In the genomic region with DNA sequence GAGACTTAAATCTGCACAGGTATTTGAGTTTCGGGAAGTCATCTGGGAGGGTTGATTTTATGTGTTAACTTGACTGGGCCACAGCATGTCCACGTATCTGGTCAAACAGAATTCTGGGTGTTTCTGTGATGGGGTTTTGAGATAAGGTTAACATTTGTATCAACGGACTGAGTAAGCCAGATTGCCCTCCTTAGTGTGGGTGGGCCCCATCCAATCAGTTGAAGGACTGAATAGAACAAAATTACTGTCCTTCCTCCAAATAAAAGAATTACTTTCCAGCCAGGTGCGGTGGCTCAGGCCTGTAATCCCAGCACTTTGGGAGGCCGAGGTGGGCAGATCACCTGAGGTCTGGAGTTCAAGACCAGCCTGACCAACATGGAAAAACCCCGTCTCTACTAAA, we compare ENCODE assay signal across 30 cellular contexts.
DNase-seq lines count a peak whose midpoint lies in the region; ATAC-seq, FAIRE-seq and TF ChIP-seq lines count a peak whose summit lies in the region.
"Had no signal": no experiment of that assay in that cellular context is flagged by ENCODE, and none has a peak within 500 bp of the region (broad histone marks: within the 10 kb centered on the region; RNA-seq: fewer than 3 reads in every experiment).

No MANE protein-coding gene starts in this region.

- intact Hi-C loops in K562 (cut with micrococcal nuclease), result no loop called here

- DNase-seq in K562 (ENCODE audit: extremely low read depth in 1 of 4, low spot score in 3 of 4) (no peak), DMS79 (lab: John Stamatoyannopoulos, UW) (no peak), HAP-1 (ENCODE audit: low spot score in 2 of 2) (no peak)
- DNase-seq: 8988T; ACHN; AML-193; BE2C; C1 segment of cervical spinal cord; Caco-2; Calu3; CD4-positive, alpha-beta memory T cell; CD4-positive, alpha-beta T cell; CD4-positive, CD25-positive, alpha-beta regulatory T cell; CD8-positive, alpha-beta memory T cell; CD8-positive, alpha-beta T cell; COR-L47; DMS 273 treated with DMSO at 0.1 percent for 48 hours; DMS153; DMS53; DMS79 treated with DMSO at 0.1 percent for 48 hours; DND-41; EL had no signal

- H3K9me3 ChIP-seq in HEK293 (ENCODE audit: control insufficient read depth, insufficient read depth, low read depth, low read length), result no peaks in the 10 kb centered on the region
- H3K9me3 ChIP-seq in K562 (replicated peaks; ENCODE audit: control insufficient read depth, insufficient read depth, low read depth, low read length), result no peaks in the 10 kb centered on the region
- H3K9me3 ChIP-seq in HAP-1, result no peaks in the 10 kb centered on the region
- H3K9me3 ChIP-seq: A549, BE2C, Caco-2 had no signal

- FAIRE-seq in K562 (lab: Jason Lieb, UNC), result no peak
- FAIRE-seq: A204.1, A549, D721Med had no signal

- H3K9ac ChIP-seq in K562 (ENCODE audit: insufficient read depth in 1 of 2, low read depth in 2 of 2, low read length in 2 of 2), result no peak overlapping the region
- H3K9ac ChIP-seq: BLaER1; BLaER1 treated with 17β-estradiol and CSF1 and Interleukin-3, amounts not matched to agents 10 nM and 100 nM had no signal

- H3K4me2 ChIP-seq in K562 (ENCODE audit: insufficient read depth, low read length), result no peak overlapping the region
- H3K4me2 ChIP-seq: A549, BLaER1 had no signal

- WGBS in K562 (ENCODE audit: insufficient coverage, low coverage, missing lambda C conversion rate), result 38% methylated on average over 3 of the region's 6 CpGs

- H3K79me2 ChIP-seq in K562 (ENCODE audit: control insufficient read depth, insufficient read depth, low read length), result no peaks in the 10 kb centered on the region

- no peak for TF ChIP-seq EP300 in K562 (IDR thresholded peaks at IDR 0.05; ENCODE audit: low read length)

- H4K20me1 ChIP-seq in K562 (replicated peaks; ENCODE audit: control insufficient read depth, insufficient read depth, low read length), result no peaks in the 10 kb centered on the region
- H4K20me1 ChIP-seq: BLaER1; BLaER1 treated with 17β-estradiol and CSF1 and Interleukin-3, amounts not matched to agents 10 nM and 100 nM had no signal

- no peak for TF ChIP-seq RAD21 in K562 (CRISPR knock-in tag; conservative IDR thresholded peaks at IDR 0.05 in 1 of 2, IDR thresholded peaks at IDR 0.05 in 1 of 2)

- no peak overlapping the region for H3K27ac ChIP-seq in HEK293 (ENCODE audit: extremely low read depth, low read depth, low read length)
- no peak overlapping the region for H3K27ac ChIP-seq in K562 (ENCODE audit: extremely low read depth, low read depth, low read length)
- H3K27ac ChIP-seq: 22Rv1; A549; BLaER1; BLaER1 treated with 17β-estradiol and CSF1 and Interleukin-3, amounts not matched to agents 10 nM and 100 nM; C4-2B had no signal

- H3K27me3 ChIP-seq in K562 (ENCODE audit: control insufficient read depth in 2 of 2, insufficient read depth in 2 of 2, low read length in 2 of 2) (no peaks in the 10 kb centered on the region), HAP-1 (ENCODE audit: low read depth) (no peaks in the 10 kb centered on the region)
- H3K27me3 ChIP-seq: BE2C; BLaER1; BLaER1 treated with 17β-estradiol and CSF1 and Interleukin-3, amounts not matched to agents 10 nM and 100 nM had no signal

- no TSS peak for BruUV-seq in K562 (replicated peaks; lab: Mats Ljungman, UMichigan)

- H3K36me3 ChIP-seq in HEK293 (ENCODE audit: control insufficient read depth in 2 of 2, insufficient read depth in 1 of 2, low read length in 2 of 2) (no peaks in the 10 kb centered on the region), K562 (ENCODE audit: control insufficient read depth, insufficient read depth, low read length) (no peaks in the 10 kb centered on the region), HAP-1 (replicated peaks) (no peaks in the 10 kb centered on the region)
- H3K36me3 ChIP-seq: BE2C; BLaER1; BLaER1 treated with 17β-estradiol and CSF1 and Interleukin-3, amounts not matched to agents 10 nM and 100 nM had no signal

- ATAC-seq in K562, result no peak
- ATAC-seq: A549; CD8-positive, alpha-beta T cell had no signal

- POLR2A ChIA-PET in HEK293 (lab: Yijun Ruan, JAX) (no interaction called here), K562 (lab: Yijun Ruan, JAX) (no interaction called here)

- H3K4me1 ChIP-seq in HEK293 (ENCODE audit: control insufficient read depth, insufficient read depth, low read length), result 0 out of 2 replicates have a peak, but pooled peaks cover 3% of the 10 kb centered on the region
- peaks cover 0 to 7% of the 10 kb centered on the region in 2 experiments; a peak in 2 of 5 replicates for H3K4me1 ChIP-seq in K562 (replicated peaks in 1 of 2; ENCODE audit: control insufficient read depth in 2 of 2, insufficient read depth in 2 of 2, low read length in 2 of 2)
- H3K4me1 ChIP-seq in HAP-1, result peaks cover 9% of the 10 kb centered on the region
- H3K4me1 ChIP-seq: A549, Caco-2 had no signal

- H3K4me3 ChIP-seq in HEK293 (ENCODE audit: low read depth, low read length) (no peak overlapping the region), K562 (no peak overlapping the region), HAP-1 (no peak overlapping the region)
- H3K4me3 ChIP-seq: A549; BLaER1; BLaER1 treated with 17β-estradiol and CSF1 and Interleukin-3, amounts not matched to agents 10 nM and 100 nM had no signal

- no peak for TF ChIP-seq CTCF in HEK293 (tag by site-specific recombination; IDR thresholded peaks at IDR 0.05)
- TF ChIP-seq CTCF in K562 (IDR thresholded peaks at IDR 0.05 in 2 of 3, conservative IDR thresholded peaks at IDR 0.05 in 1 of 3; ENCODE audit: insufficient read depth in 2 of 3, low read depth in 1 of 3, low read length in 3 of 3), result no peak

- TF ChIP-seq POLR2A in K562 (conservative IDR thresholded peaks at IDR 0.05), result no peak

- no peaks in the 10 kb centered on the region for H3K9me1 ChIP-seq in K562 (ENCODE audit: control insufficient read depth, insufficient read depth, low read length)

- in situ Hi-C loops in K562 (cut with MboI), result no loop called here
- in situ Hi-C loops in HAP-1 (cut with MboI; ENCODE audit: low sequenced_read_pairs), result no loop called here

- H2AFZ ChIP-seq in K562 (ENCODE audit: low read depth, low read length), result no peak overlapping the region

- CTCF ChIA-PET in HEK293 (lab: Yijun Ruan, JAX) (no interaction called here), K562 (lab: Yijun Ruan, JAX; ENCODE audit: low intra/inter-chr PET ratio) (no interaction called here)

TF ChIP-seq in HEK293, 187 proteins besides CTCF, POLR2A, EP300 and RAD21:
- TF ChIP-seq ZNF10 (tag by site-specific recombination; IDR thresholded peaks at IDR 0.05) (peak; percentile 96), ZNF513 (tag by site-specific recombination; IDR thresholded peaks at IDR 0.05) (no peak)
TF ChIP-seq in HEK293: peak in this region for 1.

TF ChIP-seq in K562, 482 proteins besides CTCF, POLR2A, EP300 and RAD21 (continues in another document):
- no peak for TF ChIP-seq MLX (CRISPR knock-in tag; conservative IDR thresholded peaks at IDR 0.05)
- peak; percentile 24; the same call in 1 of the 2 replicates for TF ChIP-seq CBFA2T3 (IDR thresholded peaks at IDR 0.05)
- TF ChIP-seq, protein P1, sequence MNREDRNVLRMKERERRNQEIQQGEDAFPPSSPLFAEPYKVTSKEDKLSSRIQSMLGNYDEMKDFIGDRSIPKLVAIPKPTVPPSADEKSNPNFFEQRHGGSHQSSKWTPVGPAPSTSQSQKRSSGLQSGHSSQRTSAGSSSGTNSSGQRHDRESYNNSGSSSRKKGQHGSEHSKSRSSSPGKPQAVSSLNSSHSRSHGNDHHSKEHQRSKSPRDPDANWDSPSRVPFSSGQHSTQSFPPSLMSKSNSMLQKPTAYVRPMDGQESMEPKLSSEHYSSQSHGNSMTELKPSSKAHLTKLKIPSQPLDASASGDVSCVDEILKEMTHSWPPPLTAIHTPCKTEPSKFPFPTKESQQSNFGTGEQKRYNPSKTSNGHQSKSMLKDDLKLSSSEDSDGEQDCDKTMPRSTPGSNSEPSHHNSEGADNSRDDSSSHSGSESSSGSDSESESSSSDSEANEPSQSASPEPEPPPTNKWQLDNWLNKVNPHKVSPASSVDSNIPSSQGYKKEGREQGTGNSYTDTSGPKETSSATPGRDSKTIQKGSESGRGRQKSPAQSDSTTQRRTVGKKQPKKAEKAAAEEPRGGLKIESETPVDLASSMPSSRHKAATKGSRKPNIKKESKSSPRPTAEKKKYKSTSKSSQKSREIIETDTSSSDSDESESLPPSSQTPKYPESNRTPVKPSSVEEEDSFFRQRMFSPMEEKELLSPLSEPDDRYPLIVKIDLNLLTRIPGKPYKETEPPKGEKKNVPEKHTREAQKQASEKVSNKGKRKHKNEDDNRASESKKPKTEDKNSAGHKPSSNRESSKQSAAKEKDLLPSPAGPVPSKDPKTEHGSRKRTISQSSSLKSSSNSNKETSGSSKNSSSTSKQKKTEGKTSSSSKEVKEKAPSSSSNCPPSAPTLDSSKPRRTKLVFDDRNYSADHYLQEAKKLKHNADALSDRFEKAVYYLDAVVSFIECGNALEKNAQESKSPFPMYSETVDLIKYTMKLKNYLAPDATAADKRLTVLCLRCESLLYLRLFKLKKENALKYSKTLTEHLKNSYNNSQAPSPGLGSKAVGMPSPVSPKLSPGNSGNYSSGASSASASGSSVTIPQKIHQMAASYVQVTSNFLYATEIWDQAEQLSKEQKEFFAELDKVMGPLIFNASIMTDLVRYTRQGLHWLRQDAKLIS (CRISPR knock-in tag; IDR thresholded peaks at IDR 0.05), result no peak
- peak; percentile 98 for TF ChIP-seq ZNF134 (CRISPR knock-in tag; conservative IDR thresholded peaks at IDR 0.05)
- TF ChIP-seq HMGXB4 (CRISPR knock-in tag; IDR thresholded peaks at IDR 0.05), result no peak
- TF ChIP-seq MIER1 (IDR thresholded peaks at IDR 0.05; ENCODE audit: low read depth), result no peak
- no peak for TF ChIP-seq LCOR (CRISPR knock-in tag; IDR thresholded peaks at IDR 0.05)
- TF ChIP-seq ZFX (CRISPR knock-in tag; IDR thresholded peaks at IDR 0.05), result no peak
- no peak for TF ChIP-seq L3MBTL2 (IDR thresholded peaks at IDR 0.05)
